In the genomic region with DNA sequence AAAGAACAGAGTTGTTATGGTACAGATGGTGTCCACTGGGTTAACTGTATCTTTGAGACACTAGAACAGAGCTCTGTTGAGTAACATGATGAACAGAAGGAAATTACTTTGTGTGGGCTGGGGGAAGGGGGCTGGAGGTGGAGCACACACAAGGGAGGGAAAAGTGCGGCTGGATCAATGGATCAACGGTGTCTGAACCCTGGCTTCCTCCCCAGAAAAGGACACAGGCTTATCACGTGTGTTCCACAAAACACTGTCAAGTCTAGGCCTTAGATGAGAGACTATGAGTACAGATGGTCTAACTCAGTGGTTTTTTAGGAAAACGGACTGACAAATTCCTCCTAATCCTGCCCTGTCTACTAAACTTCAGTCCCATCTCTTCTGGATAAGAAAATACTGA, we compare ENCODE assay signal across 1 cellular context.
TF ChIP-seq lines count a peak whose summit lies in the region.

No MANE protein-coding gene starts in this region.

TF ChIP-seq in IMR-90, 13 proteins besides CTCF, POLR2A, EP300 and RAD21:
- TF ChIP-seq USF2 (IDR thresholded peaks at IDR 0.05; ENCODE audit: low read depth, low read length): no peak
